Comparison of ENCODE assay signal across 22 cellular contexts in genomic region chr2:30331038-30331437, GRCh38.
DNase-seq lines count a peak whose midpoint lies in the region; ATAC-seq, FAIRE-seq and TF ChIP-seq lines count a peak whose summit lies in the region.
"Had no signal": no experiment of that assay in that cellular context is flagged by ENCODE, and none has a peak within 500 bp of the region (broad histone marks: within the 10 kb centered on the region; RNA-seq: fewer than 3 reads in every experiment).

No MANE protein-coding gene starts in this region.

- TF ChIP-seq POLR2A in endothelial cell of umbilical vein (IDR thresholded peaks at IDR 0.05; ENCODE audit: low read depth, low read length) (no peak), upper lobe of left lung (IDR thresholded peaks at IDR 0.05) (no peak)

- H3K27me3 Mint-ChIP-seq in activated CD8-positive, alpha-beta T cell treated with anti-CD3 and anti-CD28 coated beads, Interleukin-2, amount 10 ng/mL, durations not matched to agents 7 days and 5 days (ENCODE audit: low read depth), result no peaks in the 10 kb centered on the region
- no peaks in the 10 kb centered on the region for H3K27me3 Mint-ChIP-seq in activated CD8-positive, alpha-beta T cell treated with anti-CD3 and anti-CD28 coated beads for 36 hours

- H3K4me1 ChIP-seq in endothelial cell of umbilical vein (ENCODE audit: control insufficient read depth, extremely low read depth, insufficient read depth, low read length) (no peaks in the 10 kb centered on the region), upper lobe of left lung (peaks cover 12 to 20% (median 13%) of the 10 kb centered on the region in 4 donors)
- H3K4me1 ChIP-seq: SJSA1 had no signal

- no peak overlapping the region for H3K27ac ChIP-seq in endothelial cell of umbilical vein (ENCODE audit: insufficient read depth, low read depth, low read length)
- H3K27ac ChIP-seq in upper lobe of left lung, result no peak overlapping the region
- H3K27ac ChIP-seq: C4-2B, SJSA1 had no signal

- no peak overlapping the region for H3K9ac ChIP-seq in endothelial cell of umbilical vein (replicated peaks; ENCODE audit: extremely low read depth, insufficient read depth, low read length)

- peaks cover 2% of the 10 kb centered on the region for H3K36me3 Mint-ChIP-seq in activated CD8-positive, alpha-beta T cell treated with anti-CD3 and anti-CD28 coated beads, Interleukin-2, amount 10 ng/mL, durations not matched to agents 7 days and 5 days (ENCODE audit: low read depth)
- no peaks in the 10 kb centered on the region for H3K36me3 Mint-ChIP-seq in activated CD8-positive, alpha-beta T cell treated with anti-CD3 and anti-CD28 coated beads for 36 hours (ENCODE audit: low read depth)

- H3K27ac Mint-ChIP-seq in activated CD8-positive, alpha-beta T cell treated with anti-CD3 and anti-CD28 coated beads, Interleukin-2, amount 10 ng/mL, durations not matched to agents 7 days and 5 days, result peak overlapping the region; percentile 26
- H3K27ac Mint-ChIP-seq in activated CD8-positive, alpha-beta T cell treated with anti-CD3 and anti-CD28 coated beads for 36 hours, result no peak overlapping the region

- no peaks in the 10 kb centered on the region for H3K27me3 ChIP-seq in endothelial cell of umbilical vein (ENCODE audit: control insufficient read depth in 2 of 2, insufficient read depth in 2 of 2, low read length in 2 of 2)
- no peaks in the 10 kb centered on the region for H3K27me3 ChIP-seq in upper lobe of left lung
- H3K27me3 ChIP-seq: MG63, SJSA1 had no signal

- peaks cover 44% of the 10 kb centered on the region for H3K4me1 Mint-ChIP-seq in activated CD8-positive, alpha-beta T cell treated with anti-CD3 and anti-CD28 coated beads, Interleukin-2, amount 10 ng/mL, durations not matched to agents 7 days and 5 days (ENCODE audit: low read depth)
- peaks cover 51% of the 10 kb centered on the region for H3K4me1 Mint-ChIP-seq in activated CD8-positive, alpha-beta T cell treated with anti-CD3 and anti-CD28 coated beads for 36 hours (ENCODE audit: low read depth)

- dilution Hi-C loops in endothelial cell of umbilical vein (cut with MboI; ENCODE audit: extremely low pct_ligation_motif_present, low sequenced_read_pairs), result no loop called here

- WGBS in upper lobe of left lung, 2 donors, result 93 to 94% methylated on average over 4 of the region's 4 CpGs

- no peak overlapping the region for H2AFZ ChIP-seq in endothelial cell of umbilical vein (ENCODE audit: low read depth, low read length)

- no peaks in the 10 kb centered on the region for H3K9me3 Mint-ChIP-seq in activated CD8-positive, alpha-beta T cell treated with anti-CD3 and anti-CD28 coated beads, Interleukin-2, amount 10 ng/mL, durations not matched to agents 7 days and 5 days (ENCODE audit: insufficient read depth)
- H3K9me3 Mint-ChIP-seq in activated CD8-positive, alpha-beta T cell treated with anti-CD3 and anti-CD28 coated beads for 36 hours, result no peaks in the 10 kb centered on the region

- FAIRE-seq in HTR-8/SVneo (lab: Jason Lieb, UNC) (peak; percentile 97), endothelial cell of umbilical vein (lab: Jason Lieb, UNC) (no peak), urothelium cell line (lab: Jason Lieb, UNC) (peak; percentile 99)
- FAIRE-seq: K562 had no signal

- no peaks in the 10 kb centered on the region for H3K79me2 ChIP-seq in endothelial cell of umbilical vein (ENCODE audit: control insufficient read depth, insufficient read depth, low read length)

- CTCF ChIA-PET in activated CD8-positive, alpha-beta T cell treated with anti-CD3 and anti-CD28 coated beads, Interleukin-2, amount 10 ng/mL, durations not matched to agents 7 days and 5 days (lab: Charles Lee), result no interaction called here
- CTCF ChIA-PET in activated CD8-positive, alpha-beta T cell treated with anti-CD3 and anti-CD28 coated beads for 36 hours (lab: Charles Lee), result no interaction called here
- CTCF ChIA-PET in endothelial cell of umbilical vein (lab: Charles Lee), result no interaction called here

- TF ChIP-seq CTCF in activated CD8-positive, alpha-beta T cell treated with anti-CD3 and anti-CD28 coated beads for 36 hours (IDR thresholded peaks at IDR 0.05), result no peak
- TF ChIP-seq CTCF in endothelial cell of umbilical vein (IDR thresholded peaks at IDR 0.05; ENCODE audit: extremely low read depth in 1 of 2, insufficient read depth in 1 of 2, low read depth in 1 of 2, low read length in 2 of 2) (no peak), upper lobe of left lung (IDR thresholded peaks at IDR 0.05) (no peak)

- no peak for TF ChIP-seq EP300 in upper lobe of left lung (IDR thresholded peaks at IDR 0.05)

- H3K4me3 ChIP-seq in endothelial cell of umbilical vein (replicated peaks in 1 of 3; ENCODE audit: insufficient read depth in 1 of 3, low read depth in 1 of 3, low read length in 3 of 3), result no peak overlapping the region
- H3K4me3 ChIP-seq in upper lobe of left lung, result no peak overlapping the region
- H3K4me3 ChIP-seq: K562, MG63, SJSA1 had no signal

- no peak overlapping the region for H3K4me3 Mint-ChIP-seq in activated CD8-positive, alpha-beta T cell treated with anti-CD3 and anti-CD28 coated beads, Interleukin-2, amount 10 ng/mL, durations not matched to agents 7 days and 5 days
- H3K4me3 Mint-ChIP-seq in activated CD8-positive, alpha-beta T cell treated with anti-CD3 and anti-CD28 coated beads for 36 hours, result no peak overlapping the region

- ATAC-seq in activated CD8-positive, alpha-beta T cell treated with anti-CD3 and anti-CD28 coated beads, Interleukin-2, amount 10 ng/mL, durations not matched to agents 7 days and 5 days, result no peak
- ATAC-seq in activated CD8-positive, alpha-beta T cell treated with anti-CD3 and anti-CD28 coated beads for 36 hours, result no peak
- ATAC-seq in GM21786 (IDR thresholded peaks at IDR 0.05; ENCODE audit: unreplicated experiment) (no peak), upper lobe of left lung (ENCODE audit: low FRiP score in 2 of 2) (no peak)
- ATAC-seq: K562, Right ventricle myocardium inferior had no signal

- BruUV-seq in endothelial cell of umbilical vein (replicated peaks; lab: Mats Ljungman, UMichigan), result no TSS peak

- DNase-seq in activated CD8-positive, alpha-beta T cell treated with anti-CD3 and anti-CD28 coated beads, Interleukin-2, amount 10 ng/mL, durations not matched to agents 7 days and 5 days, result no peak
- no peak for DNase-seq in activated CD8-positive, alpha-beta T cell treated with anti-CD3 and anti-CD28 coated beads for 36 hours
- no peak for DNase-seq in HTR-8/SVneo (ENCODE audit: insufficient read length, low spot score)
- no peak for DNase-seq in endothelial cell of umbilical vein (ENCODE audit: low read depth, low spot score)
- no peak for DNase-seq in urothelium cell line (ENCODE audit: low spot score)
- DNase-seq in cerebellar cortex (ENCODE audit: low spot score), result no peak
- no peak for DNase-seq in upper lobe of left lung
- DNase-seq: 8988T, AML-193, EL, GF-D8, GOT3, MG63, NCI-H1417 treated with DMSO at 0.1 percent for 48 hours, NCI-H187, NCI-H446, NCI-H526 had no signal

- intact Hi-C loops in activated CD8-positive, alpha-beta T cell treated with anti-CD3 and anti-CD28 coated beads for 36 hours (cut with micrococcal nuclease), result no loop called here
- intact Hi-C loops in endothelial cell of umbilical vein (cut with micrococcal nuclease), result no loop called here

- H3K4me2 ChIP-seq in endothelial cell of umbilical vein (ENCODE audit: insufficient read depth, low read length), result no peak overlapping the region

- H3K36me3 ChIP-seq in endothelial cell of umbilical vein (ENCODE audit: control insufficient read depth in 2 of 2, extremely low read depth in 1 of 2, insufficient read depth in 2 of 2, low read length in 2 of 2) (no peaks in the 10 kb centered on the region), upper lobe of left lung (no peaks in the 10 kb centered on the region)
- H3K36me3 ChIP-seq: MG63, SJSA1 had no signal

- no peaks in the 10 kb centered on the region for H3K9me1 ChIP-seq in endothelial cell of umbilical vein (replicated peaks; ENCODE audit: control insufficient read depth, extremely low read depth, insufficient read depth, low read length)

- H4K20me1 ChIP-seq in endothelial cell of umbilical vein (replicated peaks; ENCODE audit: control insufficient read depth, extremely low read depth, insufficient read depth, low read length), result no peaks in the 10 kb centered on the region

- POLR2A ChIA-PET in activated CD8-positive, alpha-beta T cell treated with anti-CD3 and anti-CD28 coated beads, Interleukin-2, amount 10 ng/mL, durations not matched to agents 7 days and 5 days (lab: Charles Lee), result no interaction called here
- POLR2A ChIA-PET in activated CD8-positive, alpha-beta T cell treated with anti-CD3 and anti-CD28 coated beads for 36 hours (lab: Charles Lee), result no interaction called here
- POLR2A ChIA-PET in endothelial cell of umbilical vein (lab: Charles Lee), result no interaction called here

- no peaks in the 10 kb centered on the region for H3K9me3 ChIP-seq in endothelial cell of umbilical vein (replicated peaks; ENCODE audit: control insufficient read depth, insufficient read depth, low read length)
- no peaks in the 10 kb centered on the region for H3K9me3 ChIP-seq in upper lobe of left lung
- H3K9me3 ChIP-seq: MG63 had no signal

TF ChIP-seq in endothelial cell of umbilical vein, 7 proteins besides CTCF, POLR2A, EP300 and RAD21:
- TF ChIP-seq MYC (IDR thresholded peaks at IDR 0.05; ENCODE audit: low read depth, low read length) (no peak), GATA2 (IDR thresholded peaks at IDR 0.05; ENCODE audit: insufficient read depth, insufficient read length, low read depth, low read length) (no peak), POLR2AphosphoS5 (IDR thresholded peaks at IDR 0.05; ENCODE audit: insufficient read depth, low read depth, low read length) (no peak), FOS (IDR thresholded peaks at IDR 0.05; ENCODE audit: borderline replicate concordance, insufficient read depth, low read length) (no peak), JUN (IDR thresholded peaks at IDR 0.05; ENCODE audit: borderline replicate concordance, insufficient read depth, insufficient read length, low read depth) (no peak), MAX (IDR thresholded peaks at IDR 0.05; ENCODE audit: insufficient read depth, insufficient read length) (peak; percentile 44), EZH2 (IDR thresholded peaks at IDR 0.05; ENCODE audit: borderline replicate concordance, low read depth, low read length, severe bottlenecking) (no peak)
